Comparison of ENCODE assay signal across 23 cellular contexts in genomic region chr9:38089387-38090165, GRCh38. TPM values are rescaled to one million over a fixed set of nuclear protein-coding genes. Genes with fewer than 3 reads are reported as not detected.
DNase-seq lines count a peak whose midpoint lies in the region; ATAC-seq, FAIRE-seq and TF ChIP-seq lines count a peak whose summit lies in the region.
"Had no signal": no experiment of that assay in that cellular context is flagged by ENCODE, and none has a peak within 500 bp of the region (broad histone marks: within the 10 kb centered on the region; RNA-seq: fewer than 3 reads in every experiment).

No MANE protein-coding gene starts in this region.

- no peak for FAIRE-seq in GM12878 (lab: Jason Lieb, UNC)
- FAIRE-seq: A204.1, GM12891, H54 had no signal

- H4K20me1 ChIP-seq in GM12878 (ENCODE audit: control insufficient read depth, insufficient read depth) = no peaks in the 10 kb centered on the region

- peaks cover 3% of the 10 kb centered on the region for H3K27me3 Mint-ChIP-seq in osteocyte (ENCODE audit: unreplicated experiment)

- H3K27ac ChIP-seq in right atrium auricular region (no peak overlapping the region), heart right ventricle (no peak overlapping the region), GM12878 (ENCODE audit: control insufficient read depth, insufficient read depth) (peak overlapping the region; percentile 68)
- H3K27ac ChIP-seq: HL-60 had no signal

- H3K9ac ChIP-seq in GM12878 (ENCODE audit: control insufficient read depth, insufficient read depth, low read length) = peak overlapping the region; percentile 5; the same call in 1 of the 2 replicates

- no peak for TF ChIP-seq POLR2A in GM12878 (IDR thresholded peaks at IDR 0.05; ENCODE audit: low read depth, low read length)

- TF ChIP-seq RAD21 in GM12878 (IDR thresholded peaks at IDR 0.05; ENCODE audit: insufficient read depth, low read depth, low read length) = no peak

- CTCF ChIA-PET in GM12878 (lab: Yijun Ruan, JAX) = interaction anchor here (0.7 to 13.3 kb wide), 21 partner anchors 11 to 303 kb away, joined by 3 to 243 read pairs (median 8); no protein-coding TSS in a partner anchor

- POLR2A ChIA-PET in GM12878 (lab: Charles Lee) = interaction anchor here (0.5 to 8.7 kb wide), 6 partner anchors 17 to 510 kb away, joined by 3 to 96 read pairs (median 4); no protein-coding TSS in a partner anchor

- H3K79me2 ChIP-seq in GM12878 (ENCODE audit: control insufficient read depth, insufficient read depth, low read length) = no peaks in the 10 kb centered on the region

- WGBS in heart right ventricle, 2 donors = 85 to 91% methylated on average over 2 of the region's 2 CpGs
- 14% methylated on average over 2 of the region's 2 CpGs for WGBS in GM12878 (ENCODE audit: insufficient coverage, insufficient replicate concordance, low lambda C conversion rate, missing lambda C conversion rate)

- no peaks in the 10 kb centered on the region for H3K36me3 Mint-ChIP-seq in osteocyte (ENCODE audit: unreplicated experiment)
- H3K36me3 Mint-ChIP-seq: IgD-negative memory B cell had no signal

- H3K4me3 Mint-ChIP-seq in osteocyte (ENCODE audit: unreplicated experiment) = no peak overlapping the region
- H3K4me3 Mint-ChIP-seq: CD4-positive, alpha-beta T cell; IgD-negative memory B cell had no signal

- no TSS peak for BruUV-seq in GM12878 (replicated peaks; lab: Mats Ljungman, UMichigan)

- peak overlapping the region; percentile 41 for H3K4me2 ChIP-seq in GM12878 (ENCODE audit: control insufficient read depth, insufficient read depth)

- H3K9me3 ChIP-seq in right atrium auricular region (no peaks in the 10 kb centered on the region), heart right ventricle (no peaks in the 10 kb centered on the region), GM12878 (replicated peaks; ENCODE audit: control insufficient read depth, insufficient read depth, low read length) (no peaks in the 10 kb centered on the region)
- H3K9me3 ChIP-seq: Caco-2 had no signal

- RAD21 ChIA-PET in GM12878 (lab: Charles Lee; ENCODE audit: unreplicated experiment) = interaction anchor here (0.8 to 8.2 kb wide), 39 partner anchors 10 to 303 kb away, joined by 3 to 205 read pairs (median 6); partner anchors contain the start of genes ALDH1B1 and SHB

- no peak for ATAC-seq in heart right ventricle
- peak; percentile 25 for ATAC-seq in GM12878
- no peak for ATAC-seq in GM21423 (IDR thresholded peaks at IDR 0.05; ENCODE audit: unreplicated experiment)
- ATAC-seq: PC-3 had no signal

- H3K4me3 ChIP-seq in right atrium auricular region (no peak overlapping the region), heart right ventricle (no peak overlapping the region), GM12878 (no peak overlapping the region)

- H3K27ac Mint-ChIP-seq in osteocyte (ENCODE audit: unreplicated experiment) = no peak overlapping the region
- H3K27ac Mint-ChIP-seq: CD4-positive, alpha-beta T cell; IgD-negative memory B cell had no signal

- TF ChIP-seq CTCF in right atrium auricular region (IDR thresholded peaks at IDR 0.05) = no peak
- no peak for TF ChIP-seq CTCF in heart right ventricle (IDR thresholded peaks at IDR 0.05)
- no peak for TF ChIP-seq CTCF in GM12878 (IDR thresholded peaks at IDR 0.05 in 2 of 3, conservative IDR thresholded peaks at IDR 0.05 in 1 of 3; ENCODE audit: control insufficient read depth in 2 of 3, extremely low read depth in 1 of 3, insufficient read depth in 1 of 3, low read depth in 3 of 3, low read length in 3 of 3)
- no peak for TF ChIP-seq CTCF in osteocyte (IDR thresholded peaks at IDR 0.05)

- intact Hi-C loops in heart right ventricle (cut with DNase I) (loop anchor here in 9 of 10 donors (2.0 to 10.0 kb wide), 10 partner anchors 65 to 303 kb away; partner anchors contain the start of gene ALDH1B1 (in 1 of the 9)), GM12878 (cut with micrococcal nuclease; ENCODE audit: unreplicated experiment) (loop anchor here (2.0 to 5.0 kb wide), 5 partner anchors 43 to 311 kb away; no protein-coding TSS in a partner anchor)

- H3K9me3 Mint-ChIP-seq in osteocyte (ENCODE audit: unreplicated experiment) = no peaks in the 10 kb centered on the region
- H3K9me3 Mint-ChIP-seq: CD4-positive, alpha-beta T cell; IgD-negative memory B cell had no signal

- no peak for TF ChIP-seq EP300 in GM12878 (IDR thresholded peaks at IDR 0.05; ENCODE audit: borderline replicate concordance in 1 of 2, control insufficient read depth in 1 of 2, low read depth in 2 of 2, low read length in 2 of 2)

- SMC1A ChIA-PET in GM12878 (lab: Charles Lee; ENCODE audit: uncharacterized antibody, unreplicated experiment) = interaction anchor here (0.8 to 14.3 kb wide), 35 partner anchors 9 to 336 kb away, joined by 3 to 359 read pairs (median 8); partner anchors contain the start of genes SHB and TRMT10B

- in situ Hi-C loops in GM12878 (cut with MboI) = no loop called here

- H3K36me3 ChIP-seq in right atrium auricular region = no peaks in the 10 kb centered on the region
- no peaks in the 10 kb centered on the region for H3K36me3 ChIP-seq in heart right ventricle
- no peaks in the 10 kb centered on the region for H3K36me3 ChIP-seq in GM12878 (ENCODE audit: control insufficient read depth in 2 of 2, insufficient read depth in 2 of 2, low read length in 1 of 2)

- H3K4me1 ChIP-seq in right atrium auricular region = peaks cover 0 to 3% of the 10 kb centered on the region in 2 donors
- peaks cover 0 to 15% (median 4%) of the 10 kb centered on the region in 9 donors for H3K4me1 ChIP-seq in heart right ventricle
- peaks cover 37% of the 10 kb centered on the region for H3K4me1 ChIP-seq in GM12878 (ENCODE audit: control insufficient read depth, insufficient read depth, low read length)
- H3K4me1 ChIP-seq: Caco-2 had no signal

- DNase-seq in right atrium auricular region (ENCODE audit: low spot score) (peak; percentile 30), heart right ventricle (no peak), GM12878 (ENCODE audit: low read depth, low spot score) (no peak), osteocyte (ENCODE audit: extremely low spot score, unreplicated experiment) (peak; percentile 44), NCI-H2196 treated with DMSO at 0.1 percent for 48 hours (lab: John Stamatoyannopoulos, UW; ENCODE audit: unreplicated experiment) (no peak)
- DNase-seq in activated naive CD4-positive, alpha-beta T cell treated with anti-CD3 and anti-CD28 coated beads, Interleukin-2, amount 50 U/mL, for 16 hours = no peak
- DNase-seq: Caco-2; CD4-positive, alpha-beta T cell; GF-D8; Karpas-422; NCI-H1417 treated with DMSO at 0.1 percent for 48 hours; NCI-H187 treated with DMSO at 0.1 percent for 48 hours; NCI-H226; NCI-H524; NCI-H82; PC-3; SHP77 treated with DMSO at 0.1 percent for 48 hours had no signal

- H3K27me3 ChIP-seq in right atrium auricular region (no peaks in the 10 kb centered on the region), heart right ventricle (no peaks in the 10 kb centered on the region), GM12878 (replicated peaks in 1 of 2; ENCODE audit: control insufficient read depth in 2 of 2, insufficient read depth in 2 of 2, low read length in 1 of 2) (no peaks in the 10 kb centered on the region)

- H3K4me1 Mint-ChIP-seq in osteocyte (ENCODE audit: unreplicated experiment) = peaks cover 2% of the 10 kb centered on the region

- 0 out of 2 replicates have a peak overlapping the region, but pooled peaks have one; percentile 31 for H2AFZ ChIP-seq in GM12878 (ENCODE audit: control insufficient read depth, low read depth, low read length)

TF ChIP-seq in GM12878, 131 proteins besides CTCF, POLR2A, EP300 and RAD21 (continues in another document):
- TF ChIP-seq IKZF1 (conservative IDR thresholded peaks at IDR 0.05) = peak; percentile 5; the same call in 1 of the 2 replicates

RNA-seq across cellular contexts. Expression of gene SHB, which starts 20.5 kb away (rescaled TPM):
- total RNA-seq in right atrium auricular region = 10 to 100 TPM; 33.9 to 39.9 TPM
- total RNA-seq in heart right ventricle = 10 to 100 TPM; 13.9 to 26.6 (median 18.0) TPM
- polyA plus RNA-seq in heart right ventricle = 10 to 100 TPM in 1 of 2 donors, 1 to 10 TPM in 1; 5.7 to 19.2 TPM
- total RNA-seq in GM12878 (2013; cell fraction: nucleolus; rRNA removed) = 11.5 and 13.9 TPM in 2 replicates
- 3.2 TPM in 2 replicates for total RNA-seq in GM12878 (2014; rRNA removed)
- total RNA-seq in GM12878 (2014; rRNA removed; fragmentation: Illumina TruSeq; extraction: Trizol) = 1.4 and 1.7 TPM in 2 replicates
- total RNA-seq in GM12878 (2021) = 6.2 and 7.6 TPM in 2 replicates
- 1.2 TPM for polyA plus RNA-seq in GM12878 (2011; ENCODE audit: low read depth)
- 0.39 and 0.91 TPM in 2 replicates for polyA plus RNA-seq in GM12878 (2011; rRNA removed)
- 1.0 and 1.1 TPM in 2 replicates for polyA plus RNA-seq in GM12878 (2011; cell fraction: cytosol; rRNA removed)
- polyA plus RNA-seq in GM12878 (2011; cell fraction: nucleus; rRNA removed) = 1.3 TPM in 2 replicates
- polyA plus RNA-seq in GM12878 (2012) = 2.2 and 3.2 TPM in 2 replicates
- polyA plus RNA-seq in GM12878 (2014; fragmentation: Illumina TruSeq; extraction: Trizol) = 1.6 and 2.4 TPM in 2 replicates
- under 1 TPM; 0.56 to 0.69 TPM for polyA plus RNA-seq in GM12878 (2014; fragmentation: Nextera tagmentation; extraction: Ambion mirVana)
- 3.7 and 5.3 TPM in 2 replicates for polyA plus RNA-seq in GM12878 (2014; rRNA removed)
- polyA plus RNA-seq in GM12878 (2016; fragmentation: Nextera tagmentation; extraction: Ambion mirVana) = under 1 TPM; 0.29 to 0.90 TPM
- 0.95 and 1.8 TPM in 2 replicates for polyA minus RNA-seq in GM12878 (2011; rRNA and poly(A)+ RNA removed)
- 0.73 and 1.3 TPM in 2 replicates for polyA minus RNA-seq in GM12878 (2011; cell fraction: cytosol; rRNA and poly(A)+ RNA removed)
- polyA minus RNA-seq in GM12878 (2011; cell fraction: nucleus; rRNA and poly(A)+ RNA removed) = 0.73 and 2.0 TPM in 2 replicates
- total RNA-seq in osteocyte = 16.7 and 18.3 TPM in 2 replicates
- polyA plus RNA-seq: IgD-negative memory B cell had no signal

Comparison
In these comparisons a context has a peak if more than half of its experiments do, and no peak if none do; other contexts are left out.
1. DNase-seq: peak in right atrium auricular region (single experiment) and osteocyte (single experiment); none in heart right ventricle (0 of 2), GM12878 (single experiment), activated naive CD4-positive, alpha-beta T cell treated with anti-CD3 and anti-CD28 coated beads, Interleukin-2, amount 50 U/mL, for 16 hours (single experiment) and NCI-H2196 treated with DMSO at 0.1 percent for 48 hours (single experiment).